1 cellular context compared by ENCODE assay signal in genomic region chr17:46192484-46193245, GRCh38.
A peak's percentile ranks its signal among the peaks of the same experiment; 100 is the strongest.
TF ChIP-seq lines count a peak whose summit lies in the region.

No MANE protein-coding gene starts in this region.

TF ChIP-seq in K562, 482 proteins besides CTCF, POLR2A, EP300 and RAD21 (continued from another document and continues in another):
- TF ChIP-seq TFAP4 (CRISPR knock-in tag; IDR thresholded peaks at IDR 0.05; ENCODE audit: borderline replicate concordance) = peak; percentile 45; the same call in 1 of the 2 replicates
- TF ChIP-seq ZNF780A (CRISPR knock-in tag; IDR thresholded peaks at IDR 0.05) = no peak
- TF ChIP-seq E2F5 (CRISPR knock-in tag; IDR thresholded peaks at IDR 0.05) = no peak
- TF ChIP-seq FIP1L1 (IDR thresholded peaks at IDR 0.05; ENCODE audit: low read depth, low read length, poor library complexity, severe bottlenecking) = no peak
- TF ChIP-seq NR2C2 (CRISPR knock-in tag; IDR thresholded peaks at IDR 0.05) = no peak
- TF ChIP-seq NR2C2 (tag; IDR thresholded peaks at IDR 0.05) = no peak; the same call in 1 of the 2 replicates
- TF ChIP-seq THAP12 (CRISPR knock-in tag; IDR thresholded peaks at IDR 0.05) = peak; percentile 85; the same call in 1 of the 2 replicates
- TF ChIP-seq ZBTB17 (CRISPR knock-in tag; IDR thresholded peaks at IDR 0.05) = peak; percentile 41; the same call in 1 of the 2 replicates
- TF ChIP-seq ZBTB33 (CRISPR knock-in tag; IDR thresholded peaks at IDR 0.05) = no peak
- TF ChIP-seq ILK (tag; IDR thresholded peaks at IDR 0.05; ENCODE audit: borderline replicate concordance, low read depth) = no peak
- no peak for TF ChIP-seq TSHZ1 (CRISPR knock-in tag; IDR thresholded peaks at IDR 0.05)
- TF ChIP-seq HNRNPL (IDR thresholded peaks at IDR 0.05; ENCODE audit: low read depth, low read length) = no peak
- no peak; a peak in 1 of 4 replicates for TF ChIP-seq ZNF639 (CRISPR knock-in tag; conservative IDR thresholded peaks at IDR 0.05 in 1 of 2, IDR thresholded peaks at IDR 0.05 in 1 of 2)
- TF ChIP-seq CREB1 (IDR thresholded peaks at IDR 0.05) = no peak; the same call in none of the 2 replicates
- TF ChIP-seq CREB1 (CRISPR knock-in tag; IDR thresholded peaks at IDR 0.05) = peak; percentile 23; the same call in 1 of the 2 replicates
- TF ChIP-seq ZFP30 (CRISPR knock-in tag; IDR thresholded peaks at IDR 0.05; ENCODE audit: borderline replicate concordance) = no peak
- TF ChIP-seq ZFX (CRISPR knock-in tag; IDR thresholded peaks at IDR 0.05) = peak; percentile 77
- no peak for TF ChIP-seq MEIS2 (IDR thresholded peaks at IDR 0.05; ENCODE audit: partially characterized antibody)
- no peak for TF ChIP-seq ZBTB26 (CRISPR knock-in tag; IDR thresholded peaks at IDR 0.05)
- TF ChIP-seq PHB (CRISPR knock-in tag; IDR thresholded peaks at IDR 0.05) = 0 out of 2 replicates have a peak, but pooled peaks have one; percentile 54
- no peak for TF ChIP-seq RBM14 (IDR thresholded peaks at IDR 0.05; ENCODE audit: borderline replicate concordance, insufficient read depth, low read depth, low read length)
- no peak for TF ChIP-seq SOX6 (IDR thresholded peaks at IDR 0.05)
- no peak for TF ChIP-seq ELK3 (CRISPR knock-in tag; IDR thresholded peaks at IDR 0.05)
- TF ChIP-seq BCLAF1 (IDR thresholded peaks at IDR 0.05; ENCODE audit: borderline replicate concordance in 1 of 2, control insufficient read depth in 1 of 2, low read depth in 2 of 2, low read length in 1 of 2) = 0 out of 4 replicates have a peak, but pooled peaks of 1 of the 2 experiments have one; percentile 59
- 0 out of 2 replicates have a peak, but pooled peaks have one; percentile 33 for TF ChIP-seq ZEB2 (IDR thresholded peaks at IDR 0.05)
- no peak for TF ChIP-seq XRCC5 (IDR thresholded peaks at IDR 0.05; ENCODE audit: low read depth, low read length)
- TF ChIP-seq ZNF766 (CRISPR knock-in tag; conservative IDR thresholded peaks at IDR 0.05) = no peak
- no peak for TF ChIP-seq FOXP1 (CRISPR knock-in tag; IDR thresholded peaks at IDR 0.05)
- no peak for TF ChIP-seq MCM2 (IDR thresholded peaks at IDR 0.05; ENCODE audit: low read depth)
- 0 out of 2 replicates have a peak, but pooled peaks have one; percentile 25 for TF ChIP-seq LCOR (CRISPR knock-in tag; IDR thresholded peaks at IDR 0.05)
- no peak for TF ChIP-seq IRF2 (CRISPR knock-in tag; IDR thresholded peaks at IDR 0.05)
- no peak for TF ChIP-seq THAP7 (CRISPR knock-in tag; IDR thresholded peaks at IDR 0.05)
- no peak for TF ChIP-seq CBFA2T3 (IDR thresholded peaks at IDR 0.05)
- TF ChIP-seq HMBOX1 (IDR thresholded peaks at IDR 0.05) = no peak
- no peak for TF ChIP-seq HDAC6 (IDR thresholded peaks at IDR 0.05; ENCODE audit: low read depth, low read length)
- TF ChIP-seq MYC (IDR thresholded peaks at IDR 0.05; ENCODE audit: low read depth, low read length) = peak; percentile 62; the same call in 1 of the 2 replicates
- TF ChIP-seq MYC (CRISPR knock-in tag; IDR thresholded peaks at IDR 0.05; ENCODE audit: borderline replicate concordance, low read depth) = 0 out of 2 replicates have a peak, but pooled peaks have one; percentile 51
- no peak for TF ChIP-seq MBD2 (IDR thresholded peaks at IDR 0.05; ENCODE audit: borderline replicate concordance, low read depth)
- peak; percentile 70 to 76 for TF ChIP-seq FOXK2 (conservative IDR thresholded peaks at IDR 0.05 in 1 of 2, IDR thresholded peaks at IDR 0.05 in 1 of 2; ENCODE audit: low read depth in 2 of 2)
- no peak for TF ChIP-seq ZNF282 (CRISPR knock-in tag; IDR thresholded peaks at IDR 0.05)
- TF ChIP-seq ZNF586 (CRISPR knock-in tag; conservative IDR thresholded peaks at IDR 0.05) = 0 out of 2 replicates have a peak, but pooled peaks have one; percentile 41
- TF ChIP-seq NFXL1 (CRISPR knock-in tag; IDR thresholded peaks at IDR 0.05) = no peak
- peak; percentile 13; the same call in 1 of the 2 replicates for TF ChIP-seq HCFC1 (IDR thresholded peaks at IDR 0.05; ENCODE audit: low read depth, low read length)
- TF ChIP-seq HIVEP1 (CRISPR knock-in tag; IDR thresholded peaks at IDR 0.05) = peak; percentile 69; the same call in 1 of the 2 replicates
